In genomic region chr19:55206664-55207500, GRCh38 we compare ENCODE assay signal across 1 cellular context.
A peak's percentile ranks its signal among the peaks of the same experiment; 100 is the strongest.
TF ChIP-seq lines count a peak whose summit lies in the region.

No MANE protein-coding gene starts in this region.

TF ChIP-seq in K562, 482 proteins besides CTCF, POLR2A, EP300 and RAD21 (continued from another document and continues in another):
- TF ChIP-seq COPS2 (conservative IDR thresholded peaks at IDR 0.05) (no peak), ZNF311 (CRISPR knock-in tag; IDR thresholded peaks at IDR 0.05) (no peak), TCF3 (CRISPR knock-in tag; IDR thresholded peaks at IDR 0.05) (no peak; the same call in 1 of the 2 replicates), RFX5 (IDR thresholded peaks at IDR 0.05; ENCODE audit: low read depth, low read length) (no peak), FOXP1 (CRISPR knock-in tag; IDR thresholded peaks at IDR 0.05) (no peak), TCF7L2 (IDR thresholded peaks at IDR 0.05; ENCODE audit: low read depth, low read length) (no peak), TAF1 (IDR thresholded peaks at IDR 0.05; ENCODE audit: control insufficient read depth, extremely low read depth, insufficient read depth, low read length, severe bottlenecking) (peak; percentile 86), ZNF395 (CRISPR knock-in tag; IDR thresholded peaks at IDR 0.05) (no peak), SAP30 (IDR thresholded peaks at IDR 0.05; ENCODE audit: borderline replicate concordance, insufficient read depth, low read depth, low read length, poor library complexity, severe bottlenecking) (peak; percentile 72), MBD1 (CRISPR knock-in tag; IDR thresholded peaks at IDR 0.05) (no peak), E2F6 (IDR thresholded peaks at IDR 0.05; ENCODE audit: borderline replicate concordance in 1 of 2, extremely low read depth in 1 of 2, insufficient read depth in 1 of 2, insufficient read length in 1 of 2, low read depth in 1 of 2, low read length in 1 of 2, poor library complexity in 1 of 2, severe bottlenecking in 1 of 2) (peak in 1 of 2 experiments; percentile 25), WHSC1 (IDR thresholded peaks at IDR 0.05; ENCODE audit: low read length) (no peak), NFIX (CRISPR knock-in tag; IDR thresholded peaks at IDR 0.05; ENCODE audit: low read depth) (no peak; the same call in 1 of the 2 replicates), CTCFL (IDR thresholded peaks at IDR 0.05; ENCODE audit: borderline replicate concordance, insufficient read depth, low read depth, low read length, poor library complexity, severe bottlenecking) (no peak), SNAPC5 (CRISPR knock-in tag; IDR thresholded peaks at IDR 0.05) (no peak), SNRNP70 (optimal IDR thresholded peaks at IDR 0.05; ENCODE audit: low read depth, low read length) (no peak), ZNF639 (CRISPR knock-in tag; conservative IDR thresholded peaks at IDR 0.05 in 1 of 2, IDR thresholded peaks at IDR 0.05 in 1 of 2) (0 out of 4 replicates have a peak, but pooled peaks of 1 of the 2 experiments have one; percentile 23), PHF8 (IDR thresholded peaks at IDR 0.05; ENCODE audit: borderline replicate concordance, low read length) (peak; percentile 69; the same call in 1 of the 2 replicates), ZNF124 (CRISPR knock-in tag; IDR thresholded peaks at IDR 0.05) (no peak), TEAD4 (IDR thresholded peaks at IDR 0.05; ENCODE audit: low read length) (no peak), TEAD4 (CRISPR knock-in tag; IDR thresholded peaks at IDR 0.05; ENCODE audit: borderline replicate concordance) (no peak), BRF1 (IDR thresholded peaks at IDR 0.05; ENCODE audit: borderline replicate concordance, extremely low read depth, insufficient read length) (no peak), NCOA4 (IDR thresholded peaks at IDR 0.05; ENCODE audit: partially characterized antibody) (no peak), CHD1 (IDR thresholded peaks at IDR 0.05; ENCODE audit: low read length) (no peak), RFX1 (IDR thresholded peaks at IDR 0.05) (no peak), E4F1 (CRISPR knock-in tag; IDR thresholded peaks at IDR 0.05; ENCODE audit: borderline replicate concordance) (no peak), NCOR1 (IDR thresholded peaks at IDR 0.05) (peak; percentile 40; the same call in 1 of the 2 replicates), ZNF584 (CRISPR knock-in tag; IDR thresholded peaks at IDR 0.05; ENCODE audit: low read depth) (no peak), C11orf30 (IDR thresholded peaks at IDR 0.05; ENCODE audit: low read depth) (no peak), CUX1 (CRISPR knock-in tag; IDR thresholded peaks at IDR 0.05) (no peak), SMARCA5 (IDR thresholded peaks at IDR 0.05) (no peak), ZNF384 (IDR thresholded peaks at IDR 0.05; ENCODE audit: low read depth, low read length) (no peak), CREB1 (IDR thresholded peaks at IDR 0.05) (no peak), CREB1 (CRISPR knock-in tag; IDR thresholded peaks at IDR 0.05) (no peak), HNRNPL (IDR thresholded peaks at IDR 0.05; ENCODE audit: low read depth, low read length) (no peak), BCL6 (CRISPR knock-in tag; IDR thresholded peaks at IDR 0.05) (no peak), RB1 (IDR thresholded peaks at IDR 0.05; ENCODE audit: low read depth) (peak; percentile 42; the same call in 1 of the 2 replicates), SP2 (IDR thresholded peaks at IDR 0.05; ENCODE audit: extremely low read depth, low read depth, low read length, poor library complexity, severe bottlenecking) (no peak), FOXO4 (CRISPR knock-in tag; IDR thresholded peaks at IDR 0.05) (no peak), CHD4 (IDR thresholded peaks at IDR 0.05; ENCODE audit: insufficient read depth, insufficient replicate concordance, low read depth, low read length, poor library complexity, severe bottlenecking) (no peak), TOE1 (IDR thresholded peaks at IDR 0.05; ENCODE audit: borderline replicate concordance) (no peak), TOE1 (CRISPR knock-in tag; IDR thresholded peaks at IDR 0.05; ENCODE audit: borderline replicate concordance, low read depth) (no peak), GTF2A2 (tag; IDR thresholded peaks at IDR 0.05) (no peak), SETDB1 (IDR thresholded peaks at IDR 0.05; ENCODE audit: low read length) (no peak), RFX7 (CRISPR knock-in tag; IDR thresholded peaks at IDR 0.05) (no peak), KDM2B (CRISPR knock-in tag; IDR thresholded peaks at IDR 0.05) (no peak), NBN (IDR thresholded peaks at IDR 0.05; ENCODE audit: low read depth) (peak; percentile 55; the same call in 1 of the 2 replicates), RBM14 (IDR thresholded peaks at IDR 0.05; ENCODE audit: borderline replicate concordance, insufficient read depth, low read depth, low read length) (no peak), ETV5 (CRISPR knock-in tag; IDR thresholded peaks at IDR 0.05; ENCODE audit: low read depth) (peak; percentile 56; the same call in 1 of the 2 replicates), CBX5 (IDR thresholded peaks at IDR 0.05; ENCODE audit: borderline replicate concordance, low read depth) (0 out of 2 replicates have a peak, but pooled peaks have one; percentile 30), TARDBP (IDR thresholded peaks at IDR 0.05) (no peak), ADNP (tag; IDR thresholded peaks at IDR 0.05) (no peak), PTTG1 (tag; IDR thresholded peaks at IDR 0.05; ENCODE audit: low read depth) (no peak)
